8 cellular contexts compared by ENCODE assay signal in genomic region chr14:30559638-30560071, GRCh38. TPM values are rescaled to one million over a fixed set of nuclear protein-coding genes. Genes with fewer than 3 reads are reported as not detected.
DNase-seq lines count a peak whose midpoint lies in the region; ATAC-seq, FAIRE-seq and TF ChIP-seq lines count a peak whose summit lies in the region.

No MANE protein-coding gene starts in this region.

- 0% methylated on average over 16 of the region's 16 CpGs for WGBS in mesenchymal stem cell

- peak overlapping the region; percentile 99 for H3K27ac Mint-ChIP-seq in activated naive CD4-positive, alpha-beta T cell treated with anti-CD3 and anti-CD28 coated beads for 36 hours

- H3K4me3 ChIP-seq in PC-3 (ENCODE audit: low read length) (peak overlapping the region; percentile 96), mesenchymal stem cell (ENCODE audit: insufficient read depth in 1 of 2, low read depth in 1 of 2, low read length in 2 of 2) (peak overlapping the region; percentile 95 to 97)

- H3K23ac ChIP-seq in mesenchymal stem cell (ENCODE audit: low read length in 2 of 2) = no peak overlapping the region

- H3K27ac ChIP-seq in PC-3 (ENCODE audit: low read length) (peak overlapping the region; percentile 72), mesenchymal stem cell (ENCODE audit: low read length, poor library complexity, severe bottlenecking) (peak overlapping the region; percentile 83)

- H2AFZ ChIP-seq in PC-3 (ENCODE audit: low read length) = peak overlapping the region; percentile 87
- H2AFZ ChIP-seq in mesenchymal stem cell (ENCODE audit: low read depth, low read length) = no peak overlapping the region

- DNase-seq in activated naive CD4-positive, alpha-beta T cell treated with anti-CD3 and anti-CD28 coated beads for 36 hours = peak; percentile 18
- DNase-seq in activated naive CD4-positive, alpha-beta T cell treated with Interleukin-2 at 50 U/mL for 16 hours = no peak
- peak; percentile 54 for DNase-seq in PC-3
- peak; percentile 54 for DNase-seq in dermis blood vessel endothelial cell
- DNase-seq in mesenchymal stem cell = peak; percentile 47
- peak; percentile 13 for DNase-seq in urothelium cell line (ENCODE audit: low spot score)
- no peak for DNase-seq in globus pallidus (ENCODE audit: low spot score)

- BruUV-seq in PC-3 (replicated peaks; lab: Mats Ljungman, UMichigan) = no TSS peak

- H3K9me3 Mint-ChIP-seq in activated naive CD4-positive, alpha-beta T cell treated with anti-CD3 and anti-CD28 coated beads for 36 hours = no peaks in the 10 kb centered on the region

- H3K9ac ChIP-seq in PC-3 (ENCODE audit: low read length) (peak overlapping the region; percentile 88), mesenchymal stem cell (ENCODE audit: low read length) (peak overlapping the region; percentile 99)

- no peak overlapping the region for H4K91ac ChIP-seq in mesenchymal stem cell (ENCODE audit: low read length)

- H3K9me3 ChIP-seq in PC-3 (ENCODE audit: low read length) = no peaks in the 10 kb centered on the region
- H3K9me3 ChIP-seq in mesenchymal stem cell (ENCODE audit: control insufficient read depth, low read length) = no peaks in the 10 kb centered on the region

- H2BK120ac ChIP-seq in mesenchymal stem cell (ENCODE audit: low read depth, low read length) = no peak overlapping the region

- H3K14ac ChIP-seq in mesenchymal stem cell (ENCODE audit: low read length in 2 of 2) = no peak overlapping the region

- H3K36me3 ChIP-seq in PC-3 (ENCODE audit: low read depth, low read length) = peaks cover 5% of the 10 kb centered on the region; the same call in 1 of the 2 replicates
- H3K36me3 ChIP-seq in mesenchymal stem cell (ENCODE audit: control insufficient read depth in 1 of 2, insufficient read depth in 2 of 2, low read depth in 1 of 2, low read length in 2 of 2) = peaks cover 0 to 2% of the 10 kb centered on the region in 2 experiments

- H2BK12ac ChIP-seq in mesenchymal stem cell (ENCODE audit: low read length in 2 of 2) = no peak overlapping the region

- no peak overlapping the region for H4K8ac ChIP-seq in mesenchymal stem cell (ENCODE audit: low read length)

- H2AK5ac ChIP-seq in mesenchymal stem cell (ENCODE audit: low read length, severe bottlenecking) = no peak overlapping the region

- H3K4me3 Mint-ChIP-seq in activated naive CD4-positive, alpha-beta T cell treated with anti-CD3 and anti-CD28 coated beads for 36 hours = peak overlapping the region; percentile 100

- FAIRE-seq in urothelium cell line (lab: Jason Lieb, UNC) = no peak

- H3K27me3 ChIP-seq in PC-3 (ENCODE audit: low read length) (no peaks in the 10 kb centered on the region), mesenchymal stem cell (ENCODE audit: control insufficient read depth in 1 of 2, insufficient read depth in 1 of 2, low read length in 2 of 2) (no peaks in the 10 kb centered on the region)

- no peaks in the 10 kb centered on the region for H3K9me2 ChIP-seq in PC-3 (replicated peaks; ENCODE audit: low read length)

- peaks cover 35% of the 10 kb centered on the region for H3K4me1 Mint-ChIP-seq in activated naive CD4-positive, alpha-beta T cell treated with anti-CD3 and anti-CD28 coated beads for 36 hours (ENCODE audit: low read depth)

- POLR2A ChIA-PET in PC-3 (lab: Charles Lee; ENCODE audit: unreplicated experiment) = no interaction called here

- H3K4me2 ChIP-seq in PC-3 (ENCODE audit: low read length) (peak overlapping the region; percentile 87), mesenchymal stem cell (ENCODE audit: low read length, poor library complexity, severe bottlenecking) (peak overlapping the region; percentile 87)

- CTCF ChIA-PET in activated naive CD4-positive, alpha-beta T cell treated with anti-CD3 and anti-CD28 coated beads for 36 hours (lab: Charles Lee) = interaction anchor here (0.8 to 1.3 kb wide), 2 partner anchors 9 to 63 kb away, joined by 3 read pairs; partner anchors contain the start of gene SCFD1
- CTCF ChIA-PET in PC-3 (lab: Charles Lee) = no interaction called here

- H2BK15ac ChIP-seq in mesenchymal stem cell (ENCODE audit: low read depth, poor library complexity, severe bottlenecking) = no peak overlapping the region

- no peak overlapping the region for H3K18ac ChIP-seq in mesenchymal stem cell (ENCODE audit: low read depth in 1 of 2, low read length in 2 of 2)

- H3K79me2 ChIP-seq in PC-3 (ENCODE audit: low read length) = peaks cover 57% of the 10 kb centered on the region

- H3K27me3 Mint-ChIP-seq in activated naive CD4-positive, alpha-beta T cell treated with anti-CD3 and anti-CD28 coated beads for 36 hours (ENCODE audit: low read depth) = no peaks in the 10 kb centered on the region

- H2BK5ac ChIP-seq in mesenchymal stem cell (ENCODE audit: low read depth, low read length, poor library complexity, severe bottlenecking) = no peak overlapping the region

- H4K20me1 ChIP-seq in PC-3 (ENCODE audit: low read length) = peaks cover 22% of the 10 kb centered on the region

- intact Hi-C loops in activated naive CD4-positive, alpha-beta T cell treated with anti-CD3 and anti-CD28 coated beads for 36 hours (cut with micrococcal nuclease) = loop anchor here (1.0 to 10.0 kb wide), 6 partner anchors 37 to 1002 kb away; partner anchors contain the start of genes HECTD1, NUBPL, SCFD1 and STRN3
- intact Hi-C loops in PC-3 (cut with micrococcal nuclease) = loop anchor here (2.0 kb wide), 2 partner anchors 21 to 61 kb away; no protein-coding TSS in a partner anchor

- H3K4me1 ChIP-seq in PC-3 (ENCODE audit: insufficient read depth, low read length) (peaks cover 23% of the 10 kb centered on the region), mesenchymal stem cell (ENCODE audit: control insufficient read depth, insufficient read depth, low read depth, low read length) (peaks cover 1% of the 10 kb centered on the region)

- peak; percentile 24 for ATAC-seq in HG03342 (IDR thresholded peaks at IDR 0.05; ENCODE audit: unreplicated experiment)
- ATAC-seq in PC-3 = peak; percentile 19; the same call in 1 of the 2 replicates

- no peak for TF ChIP-seq CTCF in PC-3 (conservative IDR thresholded peaks at IDR 0.05; ENCODE audit: low read depth, low read length)

- H3F3A ChIP-seq in PC-3 (ENCODE audit: low read length, unreplicated experiment) = no peaks in the 10 kb centered on the region

- H3K36me3 Mint-ChIP-seq in activated naive CD4-positive, alpha-beta T cell treated with anti-CD3 and anti-CD28 coated beads for 36 hours (ENCODE audit: low read depth) = peaks cover 19% of the 10 kb centered on the region

- peak overlapping the region in 1 of 2 experiments; percentile 73 for H3K4ac ChIP-seq in mesenchymal stem cell (ENCODE audit: low read depth in 1 of 2, low read length in 2 of 2)

- no peaks in the 10 kb centered on the region for H3K79me1 ChIP-seq in mesenchymal stem cell (replicated peaks; ENCODE audit: low read length, poor library complexity, severe bottlenecking)

RNA-seq across cellular contexts. Expression of gene G2E3, which starts 0.7 kb away (rescaled TPM):
- total RNA-seq in activated naive CD4-positive, alpha-beta T cell treated with anti-CD3 and anti-CD28 coated beads for 36 hours = 10 to 100 TPM; 28.6 to 29.1 TPM
- total RNA-seq in PC-3 (2014; rRNA removed) = 27.8 and 32.8 TPM in 2 replicates
- 18.9 and 39.7 TPM in 2 replicates for total RNA-seq in dermis blood vessel endothelial cell
- 13.5 TPM for polyA plus RNA-seq in mesenchymal stem cell (2013, experiment 1 of 2)
- polyA plus RNA-seq in mesenchymal stem cell (2013, experiment 2 of 2) = 15.7 TPM

Comparison
In these comparisons a context has a peak if more than half of its experiments do, and no peak if none do; other contexts are left out.
1. DNase-seq: peak in activated naive CD4-positive, alpha-beta T cell treated with anti-CD3 and anti-CD28 coated beads for 36 hours (single experiment), PC-3 (single experiment), dermis blood vessel endothelial cell (single experiment), mesenchymal stem cell (single experiment) and urothelium cell line (single experiment); none in activated naive CD4-positive, alpha-beta T cell treated with Interleukin-2 at 50 U/mL for 16 hours (single experiment) and globus pallidus (single experiment).